ENCODE assay signal across 8 cellular contexts in the genomic region with DNA sequence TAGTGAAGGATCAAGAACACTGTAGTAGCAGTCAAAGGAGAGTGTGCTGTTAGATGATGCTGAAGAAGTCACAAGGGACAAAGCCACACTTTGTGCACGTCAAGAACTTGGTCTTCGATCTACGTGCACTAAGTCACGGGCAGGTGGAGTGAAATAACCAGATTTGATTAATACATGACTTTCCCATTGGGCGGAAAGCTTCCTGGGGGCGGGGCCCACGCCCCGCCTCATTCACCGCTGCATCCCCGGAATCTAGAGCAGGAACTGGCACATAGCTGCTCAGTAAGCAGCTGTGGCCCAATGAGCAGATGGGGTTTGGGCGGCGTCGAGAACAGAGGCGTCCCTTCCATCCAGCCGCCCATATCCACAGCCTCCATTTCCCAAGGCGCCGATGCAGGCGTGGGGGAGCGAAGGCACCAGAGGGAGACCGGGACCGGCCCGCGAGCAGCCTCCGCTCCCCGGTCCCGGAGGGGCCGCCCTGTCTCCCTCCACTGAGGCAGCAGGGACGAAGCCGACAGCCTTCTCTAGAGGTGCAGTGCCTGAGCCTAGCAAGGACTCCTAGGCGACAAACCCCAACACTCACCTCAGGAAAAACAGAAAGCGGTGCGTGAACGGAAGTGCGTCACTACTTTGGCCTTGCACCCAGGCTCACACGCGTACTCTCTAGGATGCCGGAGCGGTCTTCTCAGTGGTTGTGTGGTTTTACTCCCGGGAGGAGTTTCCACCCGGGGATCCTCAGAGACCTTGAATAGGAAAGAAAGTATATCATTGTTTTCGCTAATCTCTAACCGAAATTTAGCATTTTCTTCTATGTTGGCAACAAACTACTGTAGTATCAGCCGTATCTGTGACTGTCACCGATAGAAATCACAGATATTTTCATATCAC. TPM values are rescaled to one million over a fixed set of nuclear protein-coding genes. Genes with fewer than 3 reads are reported as not detected.
DNase-seq lines count a peak whose midpoint lies in the region; ATAC-seq and TF ChIP-seq lines count a peak whose summit lies in the region.

No MANE protein-coding gene starts in this region.

- H3K27ac ChIP-seq in cingulate gyrus (ENCODE audit: low read depth, low read length) (peak overlapping the region; percentile 92), layer of hippocampus (ENCODE audit: low read depth, low read length) (peak overlapping the region; percentile 94)

- TF ChIP-seq POLR2A in GM19099 (IDR thresholded peaks at IDR 0.05; ENCODE audit: extremely low read depth, insufficient read length, low read depth), result peak; percentile 82

- no peaks in the 10 kb centered on the region for H3K27me3 ChIP-seq in layer of hippocampus (ENCODE audit: control insufficient read depth, insufficient read depth, low read length)

- ATAC-seq in HG03378 (IDR thresholded peaks at IDR 0.05; ENCODE audit: unreplicated experiment), result peak; percentile 82

- DNase-seq in AG20443 (ENCODE audit: low spot score) (peak; percentile 91), NCI-H460 (ENCODE audit: extremely low read depth, low read depth) (peak; percentile 84)
- peak; percentile 73 to 74 for DNase-seq in activated CD4-positive, alpha-beta T cell treated with anti-CD3 and anti-CD28 coated beads for 4 hours
- DNase-seq in stimulated activated CD4-positive, alpha-beta T cell treated with anti-CD3 and anti-CD28 coated beads, Interleukin-1b, Interleukin-23, amount 100 ng/mL, for 24 hours (ENCODE audit: low read depth in 4 of 4, low spot score in 1 of 4), result peak; percentile 48 to 69 (median 56)

RNA-seq across cellular contexts. Expression of gene ZNF19, which starts 4.9 kb away (rescaled TPM):
- total RNA-seq in NCI-H460 (2014; rRNA removed; shearing (Covaris generic)), result 2.3 and 2.6 TPM in 2 replicates
- 0.94 and 1.2 TPM in 2 replicates for polyA plus RNA-seq in NCI-H460 (2014; cell fraction: nucleus; rRNA removed)

RNA-seq across cellular contexts. Expression of gene ZNF23, which starts 22.2 kb away (rescaled TPM):
- 9.1 and 9.3 TPM in 2 replicates for total RNA-seq in NCI-H460 (2014; rRNA removed; shearing (Covaris generic))
- 12.0 and 12.4 TPM in 2 replicates for polyA plus RNA-seq in NCI-H460 (2014; cell fraction: nucleus; rRNA removed)

RNA-seq across cellular contexts. Expression of gene CHST4, which starts 42.0 kb away (rescaled TPM):
- not detected in 2 replicates for total RNA-seq in NCI-H460 (2014; rRNA removed; shearing (Covaris generic))
- polyA plus RNA-seq in NCI-H460 (2014; cell fraction: nucleus; rRNA removed), result not detected in 2 replicates

RNA-seq across cellular contexts. Expression of gene TLE7, which starts 42.4 kb away (rescaled TPM):
- total RNA-seq in NCI-H460 (2014; rRNA removed; shearing (Covaris generic)), result not detected in 2 replicates
- not detected in 2 replicates for polyA plus RNA-seq in NCI-H460 (2014; cell fraction: nucleus; rRNA removed)

Comparison
In these comparisons a context has a peak if more than half of its experiments do, and no peak if none do; other contexts are left out.
1. Peak in every context shown above with its lines: DNase-seq, ATAC-seq and H3K27ac ChIP-seq.